In the genomic region with DNA sequence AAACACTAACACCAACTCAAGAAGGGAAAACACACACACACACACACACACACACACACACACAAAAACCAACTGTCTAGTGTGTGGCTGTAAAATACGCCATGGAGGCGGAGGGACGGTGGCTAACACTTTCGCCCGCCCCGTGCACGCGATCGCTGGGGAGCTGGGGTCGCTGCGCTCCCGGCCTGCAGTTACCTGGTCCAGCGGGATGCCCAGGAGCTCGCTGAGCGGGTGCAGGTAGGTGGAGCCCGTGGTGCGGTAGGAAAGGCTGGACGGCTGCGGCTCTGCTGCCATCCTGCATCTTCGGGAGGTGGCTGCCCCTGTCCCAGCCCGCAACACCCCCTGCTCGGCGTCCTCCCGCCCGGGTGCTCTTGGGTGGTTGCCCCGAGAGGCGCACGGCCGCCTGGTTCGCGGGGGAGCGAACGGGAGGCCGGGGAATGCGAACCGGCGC, we compare ENCODE assay signal across 9 cellular contexts. TPM values are rescaled to one million over a fixed set of nuclear protein-coding genes. Genes with fewer than 3 reads are reported as not detected.
DNase-seq lines count a peak whose midpoint lies in the region; ATAC-seq, FAIRE-seq and TF ChIP-seq lines count a peak whose summit lies in the region.
"Had no signal": no experiment of that assay in that cellular context is flagged by ENCODE, and none has a peak within 500 bp of the region (broad histone marks: within the 10 kb centered on the region; RNA-seq: fewer than 3 reads in every experiment).

No MANE protein-coding gene starts in this region.

- peak overlapping the region; percentile 96 for H3K4me2 ChIP-seq in A549

- H3K4me1 ChIP-seq in A549: peaks cover 12% of the 10 kb centered on the region
- H3K4me1 ChIP-seq in duodenal mucosa (ENCODE audit: control insufficient read depth in 1 of 2, insufficient read depth in 2 of 2, low read length in 2 of 2): peaks cover 31 to 35% of the 10 kb centered on the region in 2 donors
- H3K4me1 ChIP-seq in mesodermal cell (ENCODE audit: control insufficient read depth, insufficient read depth, low read length, poor library complexity, severe bottlenecking): no peaks in the 10 kb centered on the region
- peaks cover 0 to 57% (median 36%) of the 10 kb centered on the region in 4 donors for H3K4me1 ChIP-seq in tibial nerve

- WGBS in A549 (ENCODE audit: missing lambda C conversion rate): 10% methylated on average over 2 of the region's 37 CpGs
- 0% methylated on average over 31 to 32 of the region's 37 CpGs for WGBS in mesodermal cell (ENCODE audit: insufficient coverage in 2 of 2), 2 experiments
- 0 to 1% methylated on average over 28 to 30 of the region's 37 CpGs for WGBS in tibial nerve, 2 donors

- DNase-seq in A549 (ENCODE audit: low read depth in 1 of 2, low spot score in 1 of 2) (peak; percentile 28 to 46), RPMI8226 (peak; percentile 71), tibial nerve (ENCODE audit: low spot score in 2 of 2) (peak in 1 of 2 donors; percentile 22), GM12892 (ENCODE audit: insufficient read length) (no peak)

- POLR2A ChIA-PET in A549 (lab: Yijun Ruan, JAX): no interaction called here

- CTCF ChIA-PET in A549 (lab: Yijun Ruan, JAX): interaction anchor here (1.2 to 2.8 kb wide), 2 partner anchors 85 to 316 kb away, joined by 5 to 9 read pairs; no protein-coding TSS in a partner anchor

- TF ChIP-seq POLR2A in A549 (IDR thresholded peaks at IDR 0.05; ENCODE audit: low read length) (no peak), tibial nerve (IDR thresholded peaks at IDR 0.05) (no peak), GM12892 (IDR thresholded peaks at IDR 0.05; ENCODE audit: low read depth, low read length) (no peak)

- FAIRE-seq in A549 (lab: Jason Lieb, UNC) (no peak), GM12892 (lab: Jason Lieb, UNC) (no peak)
- FAIRE-seq: islet of Langerhans had no signal

- ATAC-seq in A549 (peak; percentile 76), GM19025 (IDR thresholded peaks at IDR 0.05; ENCODE audit: low read depth, unreplicated experiment) (peak; percentile 26), HG03159 (IDR thresholded peaks at IDR 0.05; ENCODE audit: unreplicated experiment) (peak; percentile 27)

- H3K9ac ChIP-seq in duodenal mucosa (ENCODE audit: low read depth in 1 of 2, low read length in 2 of 2): peak overlapping the region; percentile 83 to 88

- H3K27me3 ChIP-seq in duodenal mucosa (ENCODE audit: control insufficient read depth in 1 of 2, insufficient read depth in 2 of 2, low read length in 2 of 2) (no peaks in the 10 kb centered on the region), tibial nerve (no peaks in the 10 kb centered on the region)

- H3K36me3 ChIP-seq in duodenal mucosa (ENCODE audit: control insufficient read depth in 1 of 2, insufficient read depth in 2 of 2, low read length in 2 of 2): no peaks in the 10 kb centered on the region
- no peaks in the 10 kb centered on the region for H3K36me3 ChIP-seq in mesodermal cell (ENCODE audit: control insufficient read depth, insufficient read depth, low read length)
- H3K36me3 ChIP-seq in tibial nerve: no peaks in the 10 kb centered on the region

- H3K4me3 ChIP-seq in A549 (peak overlapping the region; percentile 65), duodenal mucosa (ENCODE audit: low read depth in 1 of 2, low read length in 2 of 2) (peak overlapping the region; percentile 87 to 94), mesodermal cell (ENCODE audit: extremely low read depth, insufficient read depth, low read length, poor library complexity, severe bottlenecking) (peak overlapping the region; percentile 57), tibial nerve (peak overlapping the region; percentile 73 to 95 (median 84))

- TF ChIP-seq EP300 in A549 (IDR thresholded peaks at IDR 0.05): no peak
- TF ChIP-seq EP300 in tibial nerve (IDR thresholded peaks at IDR 0.05): no peak

- no peak; a peak in 1 of 5 replicates for TF ChIP-seq RAD21 in A549 (conservative IDR thresholded peaks at IDR 0.05 in 1 of 2, IDR thresholded peaks at IDR 0.05 in 1 of 2)

- H3K9me3 ChIP-seq in A549: no peaks in the 10 kb centered on the region
- H3K9me3 ChIP-seq in duodenal mucosa (ENCODE audit: control insufficient read depth in 1 of 2, low read length in 2 of 2): no peaks in the 10 kb centered on the region
- H3K9me3 ChIP-seq in mesodermal cell (ENCODE audit: control insufficient read depth, low read length): no peaks in the 10 kb centered on the region
- no peaks in the 10 kb centered on the region for H3K9me3 ChIP-seq in tibial nerve

- H3K27ac ChIP-seq in A549 (peak overlapping the region; percentile 81 to 88), duodenal mucosa (ENCODE audit: low read depth, low read length) (peak overlapping the region; percentile 84), mesodermal cell (ENCODE audit: low read depth, low read length, severe bottlenecking) (peak overlapping the region; percentile 20), tibial nerve (peak overlapping the region; percentile 67 to 95 (median 89))

- TF ChIP-seq CTCF in A549 (IDR thresholded peaks at IDR 0.05) (no peak), tibial nerve (IDR thresholded peaks at IDR 0.05) (no peak)

TF ChIP-seq in A549, 52 proteins besides CTCF, POLR2A, EP300 and RAD21:
- TF ChIP-seq HEYL (CRISPR knock-in tag; IDR thresholded peaks at IDR 0.05) (no peak), BHLHE40 (IDR thresholded peaks at IDR 0.05; ENCODE audit: low read depth, low read length) (no peak), GATA3 (IDR thresholded peaks at IDR 0.05; ENCODE audit: borderline replicate concordance) (no peak), ZSCAN20 (CRISPR knock-in tag; IDR thresholded peaks at IDR 0.05) (no peak), CHD2 (IDR thresholded peaks at IDR 0.05; ENCODE audit: low read length, partially characterized antibody) (no peak), EHF (CRISPR knock-in tag; IDR thresholded peaks at IDR 0.05) (no peak), HOXA7 (CRISPR knock-in tag; IDR thresholded peaks at IDR 0.05) (no peak), NR3C1 (IDR thresholded peaks at IDR 0.05) (no peak), NFE2L2 (conservative IDR thresholded peaks at IDR 0.05; ENCODE audit: low read length) (no peak), ZC3H11A (IDR thresholded peaks at IDR 0.05) (no peak), CBX2 (IDR thresholded peaks at IDR 0.05; ENCODE audit: borderline replicate concordance, low read depth) (no peak), FOSL2 (IDR thresholded peaks at IDR 0.05) (no peak), FOSL2 (CRISPR knock-in tag; IDR thresholded peaks at IDR 0.05) (no peak), PHF8 (IDR thresholded peaks at IDR 0.05; ENCODE audit: borderline replicate concordance, low read depth) (no peak), FOSB (CRISPR knock-in tag; IDR thresholded peaks at IDR 0.05) (no peak), TFCP2L1 (CRISPR knock-in tag; IDR thresholded peaks at IDR 0.05) (no peak)
- TF ChIP-seq, protein P1, sequence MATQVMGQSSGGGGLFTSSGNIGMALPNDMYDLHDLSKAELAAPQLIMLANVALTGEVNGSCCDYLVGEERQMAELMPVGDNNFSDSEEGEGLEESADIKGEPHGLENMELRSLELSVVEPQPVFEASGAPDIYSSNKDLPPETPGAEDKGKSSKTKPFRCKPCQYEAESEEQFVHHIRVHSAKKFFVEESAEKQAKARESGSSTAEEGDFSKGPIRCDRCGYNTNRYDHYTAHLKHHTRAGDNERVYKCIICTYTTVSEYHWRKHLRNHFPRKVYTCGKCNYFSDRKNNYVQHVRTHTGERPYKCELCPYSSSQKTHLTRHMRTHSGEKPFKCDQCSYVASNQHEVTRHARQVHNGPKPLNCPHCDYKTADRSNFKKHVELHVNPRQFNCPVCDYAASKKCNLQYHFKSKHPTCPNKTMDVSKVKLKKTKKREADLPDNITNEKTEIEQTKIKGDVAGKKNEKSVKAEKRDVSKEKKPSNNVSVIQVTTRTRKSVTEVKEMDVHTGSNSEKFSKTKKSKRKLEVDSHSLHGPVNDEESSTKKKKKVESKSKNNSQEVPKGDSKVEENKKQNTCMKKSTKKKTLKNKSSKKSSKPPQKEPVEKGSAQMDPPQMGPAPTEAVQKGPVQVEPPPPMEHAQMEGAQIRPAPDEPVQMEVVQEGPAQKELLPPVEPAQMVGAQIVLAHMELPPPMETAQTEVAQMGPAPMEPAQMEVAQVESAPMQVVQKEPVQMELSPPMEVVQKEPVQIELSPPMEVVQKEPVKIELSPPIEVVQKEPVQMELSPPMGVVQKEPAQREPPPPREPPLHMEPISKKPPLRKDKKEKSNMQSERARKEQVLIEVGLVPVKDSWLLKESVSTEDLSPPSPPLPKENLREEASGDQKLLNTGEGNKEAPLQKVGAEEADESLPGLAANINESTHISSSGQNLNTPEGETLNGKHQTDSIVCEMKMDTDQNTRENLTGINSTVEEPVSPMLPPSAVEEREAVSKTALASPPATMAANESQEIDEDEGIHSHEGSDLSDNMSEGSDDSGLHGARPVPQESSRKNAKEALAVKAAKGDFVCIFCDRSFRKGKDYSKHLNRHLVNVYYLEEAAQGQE (IDR thresholded peaks at IDR 0.05): no peak
- TF ChIP-seq, protein P2, sequence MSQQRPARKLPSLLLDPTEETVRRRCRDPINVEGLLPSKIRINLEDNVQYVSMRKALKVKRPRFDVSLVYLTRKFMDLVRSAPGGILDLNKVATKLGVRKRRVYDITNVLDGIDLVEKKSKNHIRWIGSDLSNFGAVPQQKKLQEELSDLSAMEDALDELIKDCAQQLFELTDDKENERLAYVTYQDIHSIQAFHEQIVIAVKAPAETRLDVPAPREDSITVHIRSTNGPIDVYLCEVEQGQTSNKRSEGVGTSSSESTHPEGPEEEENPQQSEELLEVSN (IDR thresholded peaks at IDR 0.05; ENCODE audit: borderline replicate concordance, low read depth): no peak
- TF ChIP-seq, protein P3, sequence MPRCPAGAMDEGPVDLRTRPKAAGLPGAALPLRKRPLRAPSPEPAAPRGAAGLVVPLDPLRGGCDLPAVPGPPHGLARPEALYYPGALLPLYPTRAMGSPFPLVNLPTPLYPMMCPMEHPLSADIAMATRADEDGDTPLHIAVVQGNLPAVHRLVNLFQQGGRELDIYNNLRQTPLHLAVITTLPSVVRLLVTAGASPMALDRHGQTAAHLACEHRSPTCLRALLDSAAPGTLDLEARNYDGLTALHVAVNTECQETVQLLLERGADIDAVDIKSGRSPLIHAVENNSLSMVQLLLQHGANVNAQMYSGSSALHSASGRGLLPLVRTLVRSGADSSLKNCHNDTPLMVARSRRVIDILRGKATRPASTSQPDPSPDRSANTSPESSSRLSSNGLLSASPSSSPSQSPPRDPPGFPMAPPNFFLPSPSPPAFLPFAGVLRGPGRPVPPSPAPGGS (IDR thresholded peaks at IDR 0.05): no peak

RNA-seq across cellular contexts. Expression of a gene that starts 0.3 kb away (rescaled TPM):
- polyA plus RNA-seq in A549 (2011; rRNA removed) (5.5 and 5.7 TPM in 2 replicates), A549 (2017; fragmentation: RNase III; extraction: RNeasy Plus Mini Kit Qiagen cat#74134 plus additional on column Dnase treatment) (1.8 to 2.2 TPM (median 1.9 TPM) in 3 replicates)
- polyA plus RNA-seq in A549 (2012; cell fraction: cytosol; rRNA removed): 1.4 and 1.9 TPM in 2 replicates
- 2.7 and 4.7 TPM in 2 replicates for polyA plus RNA-seq in A549 (2012; cell fraction: nucleus; rRNA removed)
- 11.2 and 14.8 TPM in 2 replicates for polyA minus RNA-seq in A549 (2011; rRNA and poly(A)+ RNA removed)
- 3.7 TPM for polyA plus RNA-seq in mesodermal cell (2013, experiment 1 of 2)
- polyA plus RNA-seq in mesodermal cell (2013, experiment 2 of 2): 3.9 TPM
- 10 to 100 TPM; 12.3 to 25.6 (median 19.2) TPM for total RNA-seq in tibial nerve
- polyA plus RNA-seq in GM12892 (2012; ENCODE audit: missing spikeins): 10.0 TPM

Comparison
In these comparisons a context has a peak if more than half of its experiments do, and no peak if none do; other contexts are left out.
1. ATAC-seq: peak in every context shown above with its lines; median percentile 76 in A549; 27 in HG03159; 26 in GM19025.
2. H3K27ac ChIP-seq: peak in every context shown above with its lines; median percentile 89 in tibial nerve; 84 in A549; 84 in duodenal mucosa; 20 in mesodermal cell.